ENCODE assay signal across 22 cellular contexts in genomic region chr2:117698287-117698686, GRCh38.
"Had no signal": no experiment of that assay in that cellular context is flagged by ENCODE, and none has a peak within 500 bp of the region (broad histone marks: within the 10 kb centered on the region; RNA-seq: fewer than 3 reads in every experiment).

No MANE protein-coding gene starts in this region.

- H3K4me2 ChIP-seq: SK-N-SH had no signal

- H3K9ac ChIP-seq: SK-N-SH had no signal

- DNase-seq: KBM-7, MV-4-11, NCI-H1048, NCI-H1105, NCI-H1417, NCI-H1436 treated with DMSO at 0.1 percent for 48 hours, NCI-H1694, NCI-H187 treated with DMSO at 0.1 percent for 48 hours, NCI-H2029 treated with DMSO at 0.1 percent for 48 hours, NCI-H2171 treated with DMSO at 0.1 percent for 48 hours, NCI-H226, NCI-H446, NCI-H510A, NCI-H524 treated with DMSO at 0.1 percent for 48 hours, NCI-H69, Right ventricle myocardium superior, RPMI8226, SIG-M5, SK-N-SH, SW 1271, T-cell had no signal

- H3K9me3 ChIP-seq: SK-N-SH had no signal

- FAIRE-seq: RCC 7860 had no signal

- H3K9me2 ChIP-seq: SK-N-SH had no signal
